Comparison of ENCODE assay signal across 8 cellular contexts in genomic region chr3:48440590-48440958, GRCh38. TPM values are rescaled to one million over a fixed set of nuclear protein-coding genes. Genes with fewer than 3 reads are reported as not detected.
A peak's percentile ranks its signal among the peaks of the same experiment; 100 is the strongest.
DNase-seq lines count a peak whose midpoint lies in the region; ATAC-seq and TF ChIP-seq lines count a peak whose summit lies in the region.

No MANE protein-coding gene starts in this region.

- H3K4me3 ChIP-seq in GM12865 (ENCODE audit: low read depth, low read length) (peak overlapping the region; percentile 93), MG63 (peak overlapping the region; percentile 93), coronary artery (peak overlapping the region; percentile 94), mucosa of descending colon (peak overlapping the region; percentile 92)

- H3K36me3 ChIP-seq in MG63 (peaks cover 12% of the 10 kb centered on the region), mucosa of descending colon (ENCODE audit: low read depth) (no peaks in the 10 kb centered on the region)

- H3K27me3 ChIP-seq in MG63, result no peaks in the 10 kb centered on the region

- DNase-seq in GM12865 (ENCODE audit: low read depth) (no peak), MG63 (no peak), coronary artery (ENCODE audit: low spot score) (peak; percentile 73), mucosa of descending colon (peak in 1 of 3 donors; percentile 39), epidermal melanocyte (ENCODE audit: insufficient read length, low spot score) (no peak), NCI-H524 treated with DMSO at 0.1 percent for 48 hours (lab: John Stamatoyannopoulos, UW) (no peak), DMS153 treated with DMSO at 0.1 percent for 48 hours (lab: John Stamatoyannopoulos, UW; ENCODE audit: unreplicated experiment) (no peak)

- peak; percentile 26 for ATAC-seq in mucosa of descending colon
- no peak for ATAC-seq in HG02588 (IDR thresholded peaks at IDR 0.05; ENCODE audit: unreplicated experiment)

- intact Hi-C loops in mucosa of descending colon (cut with DNase I, micrococcal nuclease), result no loop called here

- H3K27ac ChIP-seq in coronary artery, result peak overlapping the region; percentile 82 to 97

- H3K4me1 ChIP-seq in mucosa of descending colon (ENCODE audit: low read depth), result peaks cover 17% of the 10 kb centered on the region

- H3K9me3 ChIP-seq in MG63 (no peaks in the 10 kb centered on the region), mucosa of descending colon (no peaks in the 10 kb centered on the region)

- TF ChIP-seq CTCF in GM12865 (IDR thresholded peaks at IDR 0.05; ENCODE audit: insufficient read depth, low read depth, low read length, missing control alignments) (no peak), coronary artery (IDR thresholded peaks at IDR 0.05) (no peak), mucosa of descending colon (IDR thresholded peaks at IDR 0.05) (no peak)

RNA-seq across cellular contexts. Expression of gene TMA7, which starts 0.5 kb away (rescaled TPM):
- total RNA-seq in MG63 (2014; rRNA removed; shearing (Covaris generic); ENCODE audit: low replicate concordance), result 316 and 348 TPM in 2 replicates
- total RNA-seq in mucosa of descending colon, result 100 to 1,000 TPM; 130 to 193 (median 153) TPM

RNA-seq across cellular contexts. Expression of gene CCDC51, which starts 0.7 kb away (rescaled TPM):
- 26.9 and 28.6 TPM in 2 replicates for total RNA-seq in MG63 (2014; rRNA removed; shearing (Covaris generic); ENCODE audit: low replicate concordance)
- 10 to 100 TPM; 13.0 to 15.3 (median 14.8) TPM for total RNA-seq in mucosa of descending colon

RNA-seq across cellular contexts. Expression of gene ATRIP, which starts 6.0 kb away (rescaled TPM):
- 6.8 and 25.3 TPM in 2 replicates for total RNA-seq in MG63 (2014; rRNA removed; shearing (Covaris generic); ENCODE audit: low replicate concordance)
- 1 to 10 TPM; 4.5 to 7.2 (median 6.2) TPM for total RNA-seq in mucosa of descending colon

RNA-seq across cellular contexts. Expression of gene PLXNB1, which starts 10.7 kb away (rescaled TPM):
- 1.6 and 7.0 TPM in 2 replicates for total RNA-seq in MG63 (2014; rRNA removed; shearing (Covaris generic); ENCODE audit: low replicate concordance)
- total RNA-seq in mucosa of descending colon, result 100 to 1,000 TPM in 2 of 3 donors, 10 to 100 TPM in 1; 98.1 to 136 (median 127) TPM
